ENCODE assay signal across 1 cellular context in genomic region chr4:10123227-10124101, GRCh38.
TF ChIP-seq lines count a peak whose summit lies in the region.

No MANE protein-coding gene starts in this region.

TF ChIP-seq in HepG2, 621 proteins besides CTCF, POLR2A, EP300 and RAD21 (continued from another document):
- TF ChIP-seq ZNF280D (CRISPR knock-in tag; IDR thresholded peaks at IDR 0.05) = 0 out of 2 replicates have a peak, but pooled peaks have one; percentile 69
- no peak for TF ChIP-seq ETS1 (CRISPR knock-in tag; IDR thresholded peaks at IDR 0.05)
- 0 out of 2 replicates have a peak, but pooled peaks have one; percentile 14 for TF ChIP-seq KDM1A (CRISPR knock-in tag; IDR thresholded peaks at IDR 0.05)
- no peak for TF ChIP-seq THRA (CRISPR knock-in tag; IDR thresholded peaks at IDR 0.05; ENCODE audit: borderline replicate concordance)
- 0 out of 2 replicates have a peak, but pooled peaks have one; percentile 23 for TF ChIP-seq ZNF710 (CRISPR knock-in tag; IDR thresholded peaks at IDR 0.05; ENCODE audit: borderline replicate concordance)
- peak; percentile 93; the same call in 2 of the 3 replicates for TF ChIP-seq MXI1 (IDR thresholded peaks at IDR 0.05; ENCODE audit: borderline replicate concordance, low read depth, low read length)
- no peak for TF ChIP-seq ZNF777 (CRISPR knock-in tag; IDR thresholded peaks at IDR 0.05)
- TF ChIP-seq ZBTB25 (CRISPR knock-in tag; IDR thresholded peaks at IDR 0.05) = no peak
- no peak for TF ChIP-seq PREB (CRISPR knock-in tag; IDR thresholded peaks at IDR 0.05)
- TF ChIP-seq RBFOX2 (IDR thresholded peaks at IDR 0.05; ENCODE audit: low read depth, low read length) = no peak
- peak; percentile 45; the same call in 1 of the 2 replicates for TF ChIP-seq POGZ (CRISPR knock-in tag; IDR thresholded peaks at IDR 0.05)
- no peak for TF ChIP-seq ELK4 (CRISPR knock-in tag; IDR thresholded peaks at IDR 0.05; ENCODE audit: borderline replicate concordance)
- TF ChIP-seq RFX1 (IDR thresholded peaks at IDR 0.05) = peak; percentile 90
- peak; percentile 58; the same call in 1 of the 2 replicates for TF ChIP-seq FOXK1 (CRISPR knock-in tag; IDR thresholded peaks at IDR 0.05; ENCODE audit: borderline replicate concordance, low read depth)
- TF ChIP-seq ZNF713 (CRISPR knock-in tag; IDR thresholded peaks at IDR 0.05) = no peak
- 0 out of 2 replicates have a peak, but pooled peaks have one; percentile 36 for TF ChIP-seq ZBTB20 (CRISPR knock-in tag; IDR thresholded peaks at IDR 0.05; ENCODE audit: borderline replicate concordance, low read depth)
- peak; percentile 23; the same call in 1 of the 2 replicates for TF ChIP-seq ZNF292 (CRISPR knock-in tag; IDR thresholded peaks at IDR 0.05; ENCODE audit: borderline replicate concordance, low read depth)
- no peak for TF ChIP-seq CHCHD3 (CRISPR knock-in tag; IDR thresholded peaks at IDR 0.05)
- no peak for TF ChIP-seq ZSCAN30 (CRISPR knock-in tag; IDR thresholded peaks at IDR 0.05)
- peak; percentile 59; the same call in 1 of the 2 replicates for TF ChIP-seq RFXAP (CRISPR knock-in tag; IDR thresholded peaks at IDR 0.05; ENCODE audit: borderline replicate concordance)
- TF ChIP-seq ZNF235 (CRISPR knock-in tag; IDR thresholded peaks at IDR 0.05; ENCODE audit: borderline replicate concordance) = 0 out of 2 replicates have a peak, but pooled peaks have one; percentile 42
- 0 out of 2 replicates have a peak, but pooled peaks have one; percentile 40 for TF ChIP-seq NRL (CRISPR knock-in tag; IDR thresholded peaks at IDR 0.05; ENCODE audit: borderline replicate concordance)
- no peak for TF ChIP-seq ZNF274 (CRISPR knock-in tag; IDR thresholded peaks at IDR 0.05)
- TF ChIP-seq ZNF367 (CRISPR knock-in tag; IDR thresholded peaks at IDR 0.05; ENCODE audit: borderline replicate concordance) = no peak
- no peak for TF ChIP-seq SNRNP70 (IDR thresholded peaks at IDR 0.05; ENCODE audit: low read depth, low read length)
- TF ChIP-seq ATF7-NPFF (CRISPR knock-in tag; IDR thresholded peaks at IDR 0.05; ENCODE audit: low read depth) = 0 out of 2 replicates have a peak, but pooled peaks have one; percentile 31
- peak; percentile 56; the same call in 1 of the 2 replicates for TF ChIP-seq FOXA3 (CRISPR knock-in tag; IDR thresholded peaks at IDR 0.05)
- TF ChIP-seq ZNF30 (CRISPR knock-in tag; IDR thresholded peaks at IDR 0.05) = no peak
- no peak for TF ChIP-seq FOXA1 (IDR thresholded peaks at IDR 0.05)
- TF ChIP-seq FOXA1 (CRISPR knock-in tag; IDR thresholded peaks at IDR 0.05) = peak; percentile 13; the same call in 1 of the 2 replicates
- TF ChIP-seq ZNF780A (CRISPR knock-in tag; IDR thresholded peaks at IDR 0.05) = no peak
- TF ChIP-seq GABPA (IDR thresholded peaks at IDR 0.05; ENCODE audit: low read depth, low read length) = no peak
- TF ChIP-seq GABPA (CRISPR knock-in tag; IDR thresholded peaks at IDR 0.05; ENCODE audit: low read depth) = peak; percentile 38; the same call in 1 of the 2 replicates
- TF ChIP-seq CBX5 (CRISPR knock-in tag; IDR thresholded peaks at IDR 0.05; ENCODE audit: borderline replicate concordance) = peak; percentile 35; the same call in 1 of the 2 replicates
